Comparison of ENCODE assay signal across 36 cellular contexts in the genomic region with DNA sequence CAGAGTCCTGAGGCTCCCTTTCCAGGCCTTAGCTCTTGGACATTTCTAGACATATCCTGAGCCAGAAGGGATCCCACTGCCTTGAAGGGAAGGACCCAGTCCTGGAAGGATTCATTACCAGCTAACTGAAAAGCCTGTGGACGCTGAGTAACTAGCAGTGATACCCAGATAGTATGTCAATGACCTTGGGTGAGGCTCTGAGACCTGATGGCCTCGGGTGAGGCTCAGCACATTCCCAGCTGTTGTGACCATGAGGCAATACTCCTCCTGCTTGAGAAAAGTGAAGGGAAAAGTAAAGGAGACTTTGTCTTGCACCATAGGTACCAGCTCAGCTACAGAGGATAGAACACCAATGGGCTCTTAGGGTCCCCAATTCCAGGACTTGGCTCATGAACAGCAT.
"Had no signal": no experiment of that assay in that cellular context is flagged by ENCODE, and none has a peak within 500 bp of the region (broad histone marks: within the 10 kb centered on the region; RNA-seq: fewer than 3 reads in every experiment).

No MANE protein-coding gene starts in this region.

- H3K9me3 ChIP-seq: adrenal gland, body of pancreas had no signal

- H3K4me3 ChIP-seq: adrenal gland, body of pancreas, breast epithelium had no signal

- H3K27me3 ChIP-seq: adrenal gland, body of pancreas, brain microvascular endothelial cell, breast epithelium had no signal

- DNase-seq: activated B cell treated with CpG ODN at 0.5 μM for 24 hours; activated CD4-positive, alpha-beta memory T cell treated with anti-CD3 and anti-CD28 coated beads, Interleukin-2, amount 10 ng/mL, durations not matched to agents 7 days and 5 days; activated CD4-positive, alpha-beta T cell treated with anti-CD3 and anti-CD28 coated beads for 1 hour; activated CD4-positive, alpha-beta T cell treated with anti-CD3 and anti-CD28 coated beads for 36 hours; activated CD4-positive, alpha-beta T cell treated with anti-CD3 and anti-CD28 coated beads for 48 hours; activated CD4-positive, alpha-beta T cell treated with anti-CD3 and anti-CD28 coated beads, Interleukin-2, amount 10 ng/mL, durations not matched to agents 7 days and 5 days; activated CD4-positive, alpha-beta T cell treated with anti-CD3 and anti-CD28 coated beads, Interleukin-2, amount 50 U/mL, for 48 hours; activated CD8-positive, alpha-beta memory T cell treated with anti-CD3 and anti-CD28 coated beads for 24 hours; activated CD8-positive, alpha-beta memory T cell treated with anti-CD3 and anti-CD28 coated beads, Interleukin-2, amount 10 ng/mL, durations not matched to agents 7 days and 5 days; activated CD8-positive, alpha-beta memory T cell treated with anti-CD3 and anti-CD28 coated beads, Interleukin-2, amount 50 U/mL, for 48 hours; activated CD8-positive, alpha-beta T cell treated with anti-CD3 and anti-CD28 coated beads, Interleukin-2, amount 10 ng/mL, durations not matched to agents 7 days and 5 days; activated effector memory CD4-positive, alpha-beta T cell treated with anti-CD3 and anti-CD28 coated beads, Interleukin-2, amount 50 U/mL, for 16 hours; activated gamma-delta T cell treated with Interleukin-2 at 50 U/mL for 16 hours; activated naive CD4-positive, alpha-beta T cell; activated naive CD4-positive, alpha-beta T cell treated with anti-CD3 and anti-CD28 coated beads for 36 hours; activated naive CD4-positive, alpha-beta T cell treated with anti-CD3 and anti-CD28 coated beads, Interleukin-2, amount 50 U/mL, for 16 hours; activated naive CD8-positive, alpha-beta T cell treated with anti-CD3 and anti-CD28 coated beads for 36 hours; activated T-cell treated with anti-CD3 and anti-CD28 coated beads, Interleukin-2, amount 50 U/mL, for 4 hours; activated T-cell treated with anti-CD3 and anti-CD28 coated beads, Interleukin-2, amount 50 U/mL, for 72 hours; adrenal gland; amniotic stem cell; aorta; body of pancreas; brain microvascular endothelial cell; central memory CD4-positive, alpha-beta T cell; T-helper 1 cell; T-helper 2 cell; T-helper 9 cell had no signal

- H3K9me3 Mint-ChIP-seq: activated CD4-positive, alpha-beta memory T cell treated with anti-CD3 and anti-CD28 coated beads, Interleukin-2, amount 10 ng/mL, durations not matched to agents 7 days and 5 days; activated CD4-positive, alpha-beta T cell treated with anti-CD3 and anti-CD28 coated beads, Interleukin-2, amount 10 ng/mL, durations not matched to agents 7 days and 5 days; activated T-helper 1 cell treated with anti-CD3 and anti-CD28 coated beads, Interleukin-12 subunit alpha, Interleukin-12 subunit beta, Interleukin-2, Interleukin-4 antibody, amounts not matched to agents 30 ng/mL and 10 ng/mL and 1 ng/mL, durations not matched to agents 14 hours and 24 hours and 36 hours; T-helper 1 cell treated with Interleukin-12 subunit alpha and Interleukin-12 subunit beta and Interleukin-4 antibody, amounts not matched to agents 30 μg/mL and 1 μg/mL, for 36 hours; T-helper 2 cell treated with Interferon-gamma antibody and Interleukin-4, amounts not matched to agents 5 μg/mL and 100 μg/mL, for 36 hours had no signal

- H3K27ac ChIP-seq: adrenal gland, body of pancreas, brain microvascular endothelial cell, breast epithelium, VCaP had no signal

- H3K4me1 ChIP-seq: adrenal gland, body of pancreas, breast epithelium had no signal

- ATAC-seq: activated CD4-positive, alpha-beta T cell treated with anti-CD3 and anti-CD28 coated beads for 36 hours; activated CD4-positive, CD25-positive, alpha-beta regulatory T cell treated with anti-CD3 and anti-CD28 coated beads, Interleukin-2, amount 50 U/mL, for 24 hours; activated CD8-positive, alpha-beta memory T cell treated with anti-CD3 and anti-CD28 coated beads, Interleukin-2, amount 10 ng/mL, durations not matched to agents 7 days and 5 days; activated CD8-positive, alpha-beta T cell treated with anti-CD3 and anti-CD28 coated beads, Interleukin-2, amount 10 ng/mL, durations not matched to agents 7 days and 5 days; activated naive CD4-positive, alpha-beta T cell treated with anti-CD3 and anti-CD28 coated beads, Interleukin-2, amount 50 U/mL, for 72 hours; activated T-cell treated with anti-CD3 and anti-CD28 coated beads, Interleukin-2, amount 50 U/mL, for 4 hours; activated T-cell treated with anti-CD3 and anti-CD28 coated beads, Interleukin-2, amount 50 U/mL, for 72 hours; activated T-helper 17 cell treated with anti-CD3 and anti-CD28 coated beads, Interleukin-2, amount 50 U/mL, for 72 hours; body of pancreas had no signal

- H3K36me3 ChIP-seq: adrenal gland, brain microvascular endothelial cell, breast epithelium had no signal

- H3K36me3 Mint-ChIP-seq: activated CD8-positive, alpha-beta memory T cell treated with anti-CD3 and anti-CD28 coated beads, Interleukin-2, amount 10 ng/mL, durations not matched to agents 7 days and 5 days; activated naive CD4-positive, alpha-beta T cell treated with anti-CD3 and anti-CD28 coated beads, Interleukin-2, amount 50 U/mL, for 72 hours; activated naive CD8-positive, alpha-beta T cell treated with anti-CD3 and anti-CD28 coated beads for 36 hours had no signal

- H3K27me3 Mint-ChIP-seq: activated B cell treated with CpG ODN at 0.5 μM for 24 hours; activated CD4-positive, alpha-beta memory T cell treated with anti-CD3 and anti-CD28 coated beads, Interleukin-2, amount 10 ng/mL, durations not matched to agents 7 days and 5 days; activated CD4-positive, alpha-beta T cell treated with anti-CD3 and anti-CD28 coated beads for 36 hours; activated CD4-positive, alpha-beta T cell treated with anti-CD3 and anti-CD28 coated beads, Interleukin-2, amount 10 ng/mL, durations not matched to agents 7 days and 5 days; activated CD8-positive, alpha-beta memory T cell treated with anti-CD3 and anti-CD28 coated beads, Interleukin-2, amount 10 ng/mL, durations not matched to agents 7 days and 5 days; activated naive CD8-positive, alpha-beta T cell treated with anti-CD3 and anti-CD28 coated beads for 36 hours; activated T-helper 17 cell treated with anti-CD3 and anti-CD28 coated beads, Interleukin-2, amount 50 U/mL, for 72 hours had no signal

- H3K4me3 Mint-ChIP-seq: activated B cell treated with CpG ODN at 0.5 μM for 24 hours; activated CD4-positive, alpha-beta memory T cell treated with anti-CD3 and anti-CD28 coated beads, Interleukin-2, amount 10 ng/mL, durations not matched to agents 7 days and 5 days; activated CD4-positive, alpha-beta T cell treated with anti-CD3 and anti-CD28 coated beads for 36 hours; activated CD4-positive, alpha-beta T cell treated with anti-CD3 and anti-CD28 coated beads, Interleukin-2, amount 10 ng/mL, durations not matched to agents 7 days and 5 days; activated CD8-positive, alpha-beta memory T cell treated with anti-CD3 and anti-CD28 coated beads, Interleukin-2, amount 10 ng/mL, durations not matched to agents 7 days and 5 days; activated CD8-positive, alpha-beta T cell treated with anti-CD3 and anti-CD28 coated beads, Interleukin-2, amount 10 ng/mL, durations not matched to agents 7 days and 5 days; activated naive CD4-positive, alpha-beta T cell treated with anti-CD3 and anti-CD28 coated beads for 36 hours; activated naive CD8-positive, alpha-beta T cell treated with anti-CD3 and anti-CD28 coated beads for 36 hours; activated T-cell treated with anti-CD3 and anti-CD28 coated beads, Interleukin-2, amount 50 U/mL, for 4 hours; activated T-cell treated with anti-CD3 and anti-CD28 coated beads, Interleukin-2, amount 50 U/mL, for 72 hours; activated T-helper 1 cell treated with anti-CD3 and anti-CD28 coated beads, Interleukin-12 subunit alpha, Interleukin-12 subunit beta, Interleukin-2, Interleukin-4 antibody, amounts not matched to agents 30 ng/mL and 10 ng/mL and 1 ng/mL, durations not matched to agents 14 hours and 24 hours and 36 hours; activated T-helper 17 cell treated with anti-CD3 and anti-CD28 coated beads, Interleukin-2, amount 50 U/mL, for 72 hours; T-helper 1 cell treated with Interleukin-12 subunit alpha and Interleukin-12 subunit beta and Interleukin-4 antibody, amounts not matched to agents 30 μg/mL and 1 μg/mL, for 36 hours; T-helper 2 cell treated with Interferon-gamma antibody and Interleukin-4, amounts not matched to agents 5 μg/mL and 100 μg/mL, for 36 hours had no signal

- H3K27ac Mint-ChIP-seq: activated B cell treated with CpG ODN at 0.5 μM for 24 hours; activated CD4-positive, alpha-beta memory T cell treated with anti-CD3 and anti-CD28 coated beads, Interleukin-2, amount 10 ng/mL, durations not matched to agents 7 days and 5 days; activated CD4-positive, alpha-beta T cell treated with anti-CD3 and anti-CD28 coated beads for 36 hours; activated CD4-positive, alpha-beta T cell treated with anti-CD3 and anti-CD28 coated beads, Interleukin-2, amount 10 ng/mL, durations not matched to agents 7 days and 5 days; activated CD8-positive, alpha-beta memory T cell treated with anti-CD3 and anti-CD28 coated beads, Interleukin-2, amount 10 ng/mL, durations not matched to agents 7 days and 5 days; activated CD8-positive, alpha-beta T cell treated with anti-CD3 and anti-CD28 coated beads, Interleukin-2, amount 10 ng/mL, durations not matched to agents 7 days and 5 days; activated naive CD4-positive, alpha-beta T cell treated with anti-CD3 and anti-CD28 coated beads for 36 hours; activated naive CD4-positive, alpha-beta T cell treated with anti-CD3 and anti-CD28 coated beads, Interleukin-2, amount 50 U/mL, for 72 hours; activated naive CD8-positive, alpha-beta T cell treated with anti-CD3 and anti-CD28 coated beads for 36 hours; activated T-cell treated with anti-CD3 and anti-CD28 coated beads, Interleukin-2, amount 50 U/mL, for 72 hours; activated T-helper 1 cell treated with anti-CD3 and anti-CD28 coated beads, Interleukin-12 subunit alpha, Interleukin-12 subunit beta, Interleukin-2, Interleukin-4 antibody, amounts not matched to agents 30 ng/mL and 10 ng/mL and 1 ng/mL, durations not matched to agents 14 hours and 24 hours and 36 hours; activated T-helper 17 cell treated with anti-CD3 and anti-CD28 coated beads, Interleukin-2, amount 50 U/mL, for 72 hours; T-helper 1 cell treated with Interleukin-12 subunit alpha and Interleukin-12 subunit beta and Interleukin-4 antibody, amounts not matched to agents 30 μg/mL and 1 μg/mL, for 36 hours; T-helper 2 cell treated with Interferon-gamma antibody and Interleukin-4, amounts not matched to agents 5 μg/mL and 100 μg/mL, for 36 hours had no signal

- H3K4me1 Mint-ChIP-seq: activated B cell treated with CpG ODN at 0.5 μM for 24 hours; activated CD4-positive, alpha-beta memory T cell treated with anti-CD3 and anti-CD28 coated beads, Interleukin-2, amount 10 ng/mL, durations not matched to agents 7 days and 5 days; activated CD4-positive, alpha-beta T cell treated with anti-CD3 and anti-CD28 coated beads for 36 hours; activated CD4-positive, alpha-beta T cell treated with anti-CD3 and anti-CD28 coated beads, Interleukin-2, amount 10 ng/mL, durations not matched to agents 7 days and 5 days; activated CD8-positive, alpha-beta memory T cell treated with anti-CD3 and anti-CD28 coated beads, Interleukin-2, amount 10 ng/mL, durations not matched to agents 7 days and 5 days; activated naive CD8-positive, alpha-beta T cell treated with anti-CD3 and anti-CD28 coated beads for 36 hours; activated T-helper 17 cell treated with anti-CD3 and anti-CD28 coated beads, Interleukin-2, amount 50 U/mL, for 72 hours had no signal
